ENCODE assay signal across 28 cellular contexts in genomic region chr21:28783641-28784185, GRCh38.
"Had no signal": no experiment of that assay in that cellular context is flagged by ENCODE, and none has a peak within 500 bp of the region (broad histone marks: within the 10 kb centered on the region; RNA-seq: fewer than 3 reads in every experiment).

No MANE protein-coding gene starts in this region.

- H3K4me1 ChIP-seq: heart left ventricle, left lung, neural progenitor cell, right atrium auricular region, sigmoid colon, stomach, testis, thyroid gland, transverse colon, upper lobe of left lung, vagina had no signal

- H3K27ac ChIP-seq: heart left ventricle, left lung, neural progenitor cell, neutrophil, right atrium auricular region, sigmoid colon, stomach, testis, thyroid gland, transverse colon, upper lobe of left lung, vagina had no signal

- H3K9ac ChIP-seq: neural progenitor cell had no signal

- FAIRE-seq: keratinocyte, small intestine had no signal

- H3K27me3 Mint-ChIP-seq: stimulated activated naive B cell treated with anti-CD40 and anti-IgM and Interleukin-4, amounts not matched to agents 10 μg/mL and 1 μg/mL and 100 μg/mL, for 72 hours had no signal

- H3K27me3 ChIP-seq: heart left ventricle, left lung, neural progenitor cell, neutrophil, right atrium auricular region, sigmoid colon, stomach, testis, thyroid gland, transverse colon, upper lobe of left lung, vagina had no signal

- H3K4me3 Mint-ChIP-seq: mesothelial cell of epicardium; naive B cell; natural killer cell; nephron progenitor cell; neural progenitor cell; stimulated activated naive B cell treated with anti-CD40 and anti-IgM and Interleukin-4, amounts not matched to agents 10 μg/mL and 1 μg/mL and 100 μg/mL, for 72 hours had no signal

- DNase-seq: hypothalamus; left colon; mesendoderm; naive B cell; natural killer cell; nephron progenitor cell; occipital lobe; sigmoid colon; small intestine; stimulated activated CD4-positive, alpha-beta T cell treated with anti-CD3 and anti-CD28 coated beads, Interleukin-1b, Interleukin-23, amount 100 ng/mL, for 48 hours; stimulated activated CD4-positive, alpha-beta T cell treated with anti-CD3 and anti-CD28 coated beads, Interleukin-2, amount 100 ng/mL, for 48 hours; stimulated activated naive B cell treated with anti-CD40 and anti-IgM and Interleukin-4, amounts not matched to agents 10 μg/mL and 1 μg/mL and 100 μg/mL, for 72 hours; stimulated activated naive CD8-positive, alpha-beta T cell treated with anti-CD3 and anti-CD28 coated beads, Interleukin-15, Interleukin-2, amounts not matched to agents 100 U/mL and 50 U/mL, for 24 hours; stomach; testis; thyroid gland; transverse colon had no signal

- ATAC-seq: heart left ventricle; left colon; left lung; natural killer cell; stimulated activated naive B cell treated with anti-CD40 and anti-IgM and Interleukin-4, amounts not matched to agents 10 μg/mL and 1 μg/mL and 100 μg/mL, for 72 hours; stimulated activated naive CD8-positive, alpha-beta T cell treated with anti-CD3 and anti-CD28 coated beads, Interleukin-15, Interleukin-2, amounts not matched to agents 100 U/mL and 50 U/mL, for 24 hours had no signal

- H3K4me3 ChIP-seq: heart left ventricle, left lung, lung, neural progenitor cell, right atrium auricular region, sigmoid colon, stomach, testis, thyroid gland, transverse colon, upper lobe of left lung, vagina had no signal

- H3K4me1 Mint-ChIP-seq: naive B cell; neural progenitor cell; stimulated activated naive B cell treated with anti-CD40 and anti-IgM and Interleukin-4, amounts not matched to agents 10 μg/mL and 1 μg/mL and 100 μg/mL, for 72 hours had no signal

- H3K9me3 ChIP-seq: neutrophil, sigmoid colon, testis, thyroid gland, transverse colon, vagina had no signal

- H3K36me3 Mint-ChIP-seq: mesothelial cell of epicardium, neural progenitor cell had no signal

- H3K27ac Mint-ChIP-seq: mesothelial cell of epicardium; naive B cell; nephron progenitor cell; neural progenitor cell; progenitor cell of endocrine pancreas; stimulated activated naive B cell treated with anti-CD40 and anti-IgM and Interleukin-4, amounts not matched to agents 10 μg/mL and 1 μg/mL and 100 μg/mL, for 72 hours had no signal

- H3K36me3 ChIP-seq: heart left ventricle, left lung, neural progenitor cell, neutrophil, right atrium auricular region, sigmoid colon, thyroid gland, transverse colon, upper lobe of left lung, vagina had no signal
